ENCODE assay signal across 12 cellular contexts in the genomic region with DNA sequence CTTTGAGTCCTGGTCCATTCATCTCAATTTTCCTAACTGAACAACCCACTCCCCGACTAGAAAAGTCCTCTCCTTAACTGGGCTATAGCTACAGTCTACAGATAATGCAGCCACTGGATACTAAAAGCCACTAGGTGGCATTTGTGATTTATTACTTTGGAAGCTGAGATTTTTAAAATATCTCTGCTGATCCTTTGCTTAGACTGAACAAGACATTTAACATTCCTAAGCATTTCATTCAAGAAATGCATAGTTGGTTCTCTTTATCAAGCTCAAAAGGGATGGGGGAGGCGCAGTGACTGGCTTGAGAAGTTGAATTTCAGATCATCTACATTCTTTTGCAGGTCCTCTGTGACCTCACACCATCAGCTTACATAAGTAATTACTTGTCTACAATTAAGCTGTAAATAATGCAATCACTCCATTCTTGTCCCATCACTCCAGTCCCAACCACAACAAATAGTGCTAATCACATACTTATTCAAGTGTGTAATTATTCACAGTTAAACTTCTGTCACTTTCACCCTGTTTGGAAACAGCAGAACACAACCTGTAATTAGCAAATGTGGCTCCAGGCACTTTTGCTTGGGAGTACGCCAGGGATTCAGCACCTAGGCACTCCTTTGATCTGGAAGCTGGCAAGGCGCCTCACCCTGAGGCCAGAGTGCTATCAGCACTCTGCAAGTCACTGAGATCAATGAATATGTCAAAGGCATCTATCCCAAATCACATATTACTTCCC.
DNase-seq lines count a peak whose midpoint lies in the region; ATAC-seq, FAIRE-seq and TF ChIP-seq lines count a peak whose summit lies in the region.
"Had no signal": no experiment of that assay in that cellular context is flagged by ENCODE, and none has a peak within 500 bp of the region (broad histone marks: within the 10 kb centered on the region; RNA-seq: fewer than 3 reads in every experiment).

No MANE protein-coding gene starts in this region.

- H3K27ac ChIP-seq in H9 (ENCODE audit: insufficient read length, low read depth, low read length) = no peak overlapping the region
- no peak overlapping the region for H3K27ac ChIP-seq in esophagus muscularis mucosa (replicated peaks in 1 of 4)
- H3K27ac ChIP-seq in pancreas = no peak overlapping the region

- peak; percentile 34 for DNase-seq in H9
- DNase-seq in NCI-H460 (ENCODE audit: extremely low read depth, low read depth) = peak; percentile 15
- DNase-seq in esophagus muscularis mucosa (ENCODE audit: extremely low spot score) = no peak
- peak in 1 of 6 donors; percentile 22 for DNase-seq in pancreas
- DNase-seq in activated T-helper 1 cell treated with anti-CD3 and anti-CD28 coated beads, Interleukin-12 subunit alpha, Interleukin-12 subunit beta, Interleukin-2, Interleukin-4 antibody, amounts not matched to agents 30 ng/mL and 10 ng/mL and 1 ng/mL, durations not matched to agents 14 hours and 24 hours and 36 hours (ENCODE audit: low spot score) = no peak
- DNase-seq: activated T-cell treated with anti-CD3 and anti-CD28 coated beads, Interleukin-2, amount 50 U/mL, for 4 hours; stimulated activated naive CD8-positive, alpha-beta T cell treated with anti-CD3 and anti-CD28 coated beads, Interleukin-15, amount 100 ng/mL, for 72 hours had no signal

- H3K9me3 Mint-ChIP-seq in H9 = no peaks in the 10 kb centered on the region
- H3K9me3 Mint-ChIP-seq in activated T-helper 1 cell treated with anti-CD3 and anti-CD28 coated beads, Interleukin-12 subunit alpha, Interleukin-12 subunit beta, Interleukin-2, Interleukin-4 antibody, amounts not matched to agents 30 ng/mL and 10 ng/mL and 1 ng/mL, durations not matched to agents 14 hours and 24 hours and 36 hours = peaks cover 17% of the 10 kb centered on the region

- H3K4me1 Mint-ChIP-seq in H9 = peaks cover 29 to 31% of the 10 kb centered on the region in 2 experiments
- no peaks in the 10 kb centered on the region for H3K4me1 Mint-ChIP-seq in activated T-helper 1 cell treated with anti-CD3 and anti-CD28 coated beads, Interleukin-12 subunit alpha, Interleukin-12 subunit beta, Interleukin-2, Interleukin-4 antibody, amounts not matched to agents 30 ng/mL and 10 ng/mL and 1 ng/mL, durations not matched to agents 14 hours and 24 hours and 36 hours (ENCODE audit: low read depth)
- H3K4me1 Mint-ChIP-seq: stimulated activated naive CD8-positive, alpha-beta T cell treated with anti-CD3 and anti-CD28 coated beads, Interleukin-15, amount 100 ng/mL, for 72 hours had no signal

- H3K18ac ChIP-seq in H9 (ENCODE audit: insufficient read length, low read depth, low read length) = no peak overlapping the region

- TF ChIP-seq POLR2A in esophagus muscularis mucosa (IDR thresholded peaks at IDR 0.05; ENCODE audit: low read depth) = no peak

- no peaks in the 10 kb centered on the region for H4K20me1 ChIP-seq in H9 (ENCODE audit: control insufficient read depth, insufficient read depth, insufficient read length)

- H3K79me1 ChIP-seq in H9 (ENCODE audit: insufficient read depth, low read depth, low read length, poor library complexity, severe bottlenecking) = no peaks in the 10 kb centered on the region

- H3K9ac ChIP-seq in H9 (ENCODE audit: extremely low read depth, insufficient read length, low read length) = no peak overlapping the region

- WGBS in H9 (ENCODE audit: extremely low coverage, insufficient read length, low lambda C conversion rate) = no CpG with 5 or more reads among the region's 4 CpGs
- 50% methylated on average over 4 of the region's 4 CpGs for WGBS in esophagus muscularis mucosa
- WGBS in pancreas, 2 donors = 18 to 23% methylated on average over 4 of the region's 4 CpGs

- no peak overlapping the region for H4K91ac ChIP-seq in H9 (ENCODE audit: insufficient read length, low read depth, low read length)

- no peak overlapping the region for H3K56ac ChIP-seq in H9 (ENCODE audit: insufficient read length, low read depth, low read length)

- no peaks in the 10 kb centered on the region for H3K27me3 Mint-ChIP-seq in H9 (ENCODE audit: low read depth)
- H3K27me3 Mint-ChIP-seq in activated T-helper 1 cell treated with anti-CD3 and anti-CD28 coated beads, Interleukin-12 subunit alpha, Interleukin-12 subunit beta, Interleukin-2, Interleukin-4 antibody, amounts not matched to agents 30 ng/mL and 10 ng/mL and 1 ng/mL, durations not matched to agents 14 hours and 24 hours and 36 hours (ENCODE audit: insufficient read depth) = no peaks in the 10 kb centered on the region
- H3K27me3 Mint-ChIP-seq: stimulated activated naive CD8-positive, alpha-beta T cell treated with anti-CD3 and anti-CD28 coated beads, Interleukin-15, amount 100 ng/mL, for 72 hours had no signal

- no peak overlapping the region for H4K8ac ChIP-seq in H9 (replicated peaks; ENCODE audit: insufficient read length, low read depth, low read length)

- no peak overlapping the region for H3K4me3 ChIP-seq in esophagus muscularis mucosa
- no peak overlapping the region for H3K4me3 ChIP-seq in pancreas
- H3K4me3 ChIP-seq: lung had no signal

- no peak overlapping the region for H4K5ac ChIP-seq in H9 (ENCODE audit: insufficient read length, low read depth, low read length)

- H2AK5ac ChIP-seq in H9 (ENCODE audit: insufficient read length, low read length) = no peak overlapping the region

- ATAC-seq in pancreas = peak in 3 of 4 donors; percentile 52 to 66 (median 56)
- ATAC-seq in HG03135 (IDR thresholded peaks at IDR 0.05; ENCODE audit: unreplicated experiment) = no peak
- ATAC-seq in GM18858 (IDR thresholded peaks at IDR 0.05; ENCODE audit: unreplicated experiment) = no peak
- ATAC-seq in HG03571 (IDR thresholded peaks at IDR 0.05; ENCODE audit: unreplicated experiment) = no peak
- ATAC-seq: activated T-cell treated with anti-CD3 and anti-CD28 coated beads, Interleukin-2, amount 50 U/mL, for 4 hours; stimulated activated naive CD8-positive, alpha-beta T cell treated with anti-CD3 and anti-CD28 coated beads, Interleukin-15, amount 100 ng/mL, for 72 hours had no signal

- no peak overlapping the region for H2BK20ac ChIP-seq in H9 (ENCODE audit: low read depth, low read length, poor library complexity, severe bottlenecking)

- intact Hi-C loops in esophagus muscularis mucosa (cut with DNase I) (loop anchor here (2.0 to 10.0 kb wide), 3 partner anchors 211 to 591 kb away; no protein-coding TSS in a partner anchor), pancreas (cut with DNase I) (loop anchor here in 1 of 3 donors (10.0 kb wide), 1 partner anchor 591 kb away; no protein-coding TSS in a partner anchor)
- intact Hi-C loops in activated T-helper 1 cell treated with anti-CD3 and anti-CD28 coated beads, Interleukin-12 subunit alpha, Interleukin-12 subunit beta, Interleukin-2, Interleukin-4 antibody, amounts not matched to agents 30 ng/mL and 10 ng/mL and 1 ng/mL, durations not matched to agents 14 hours and 24 hours and 36 hours (cut with micrococcal nuclease) = no loop called here

- no peaks in the 10 kb centered on the region for H3K79me2 ChIP-seq in H9 (ENCODE audit: insufficient read depth, low read length)

- no peak overlapping the region for H2AFZ ChIP-seq in H9 (ENCODE audit: low read length)

- H3K4me2 ChIP-seq in H9 (ENCODE audit: insufficient read depth, insufficient read length, low read length) = no peak overlapping the region

- H3K4me3 Mint-ChIP-seq in H9 = no peak overlapping the region
- H3K4me3 Mint-ChIP-seq in activated T-helper 1 cell treated with anti-CD3 and anti-CD28 coated beads, Interleukin-12 subunit alpha, Interleukin-12 subunit beta, Interleukin-2, Interleukin-4 antibody, amounts not matched to agents 30 ng/mL and 10 ng/mL and 1 ng/mL, durations not matched to agents 14 hours and 24 hours and 36 hours = no peak overlapping the region
- H3K4me3 Mint-ChIP-seq: activated T-cell treated with anti-CD3 and anti-CD28 coated beads, Interleukin-2, amount 50 U/mL, for 4 hours; stimulated activated naive CD8-positive, alpha-beta T cell treated with anti-CD3 and anti-CD28 coated beads, Interleukin-15, amount 100 ng/mL, for 72 hours had no signal

- H3K4me1 ChIP-seq in H9 (ENCODE audit: insufficient read depth, low read length) = peaks cover 9% of the 10 kb centered on the region
- peaks cover 0 to 28% (median 26%) of the 10 kb centered on the region in 4 donors for H3K4me1 ChIP-seq in esophagus muscularis mucosa
- H3K4me1 ChIP-seq in pancreas = no peaks in the 10 kb centered on the region

- no peak for FAIRE-seq in pancreas (lab: Jason Lieb, UNC)
- FAIRE-seq: GM18507 had no signal

- no peak for TF ChIP-seq EP300 in esophagus muscularis mucosa (IDR thresholded peaks at IDR 0.05)

- H3K9me3 ChIP-seq in H9 (ENCODE audit: control insufficient read depth, low read depth, low read length) (no peaks in the 10 kb centered on the region), esophagus muscularis mucosa (no peaks in the 10 kb centered on the region), pancreas (no peaks in the 10 kb centered on the region)

- no peak overlapping the region for H2BK15ac ChIP-seq in H9 (ENCODE audit: low read depth, low read length)

- H2BK5ac ChIP-seq in H9 (ENCODE audit: insufficient read length, low read length) = no peak overlapping the region

- no peak overlapping the region for H3K4ac ChIP-seq in H9 (ENCODE audit: low read depth, low read length)

- H3T11ph ChIP-seq in H9 (ENCODE audit: low read length) = no peak overlapping the region

- H3K23me2 ChIP-seq in H9 (ENCODE audit: insufficient read length, low read depth, low read length, poor library complexity, severe bottlenecking) = no peaks in the 10 kb centered on the region

- H2BK12ac ChIP-seq in H9 (ENCODE audit: insufficient read length, low read depth, low read length) = no peak overlapping the region

- H3K23ac ChIP-seq in H9 (ENCODE audit: insufficient read length, low read depth, low read length) = no peak overlapping the region

- no peaks in the 10 kb centered on the region for H3K36me3 ChIP-seq in esophagus muscularis mucosa
- no peaks in the 10 kb centered on the region for H3K36me3 ChIP-seq in pancreas

- peak; percentile 51; the same call in 2 of the 3 replicates for TF ChIP-seq CTCF in H9 (conservative IDR thresholded peaks at IDR 0.05)
- peak; percentile 38 to 60 (median 45) for TF ChIP-seq CTCF in esophagus muscularis mucosa (IDR thresholded peaks at IDR 0.05)
- TF ChIP-seq CTCF in pancreas (IDR thresholded peaks at IDR 0.05) = no peak

- H3K14ac ChIP-seq in H9 (ENCODE audit: insufficient read depth, low read length) = no peak overlapping the region

- H3K27me3 ChIP-seq in H9 (ENCODE audit: insufficient read depth, low read length) = no peaks in the 10 kb centered on the region
- H3K27me3 ChIP-seq in esophagus muscularis mucosa = no peaks in the 10 kb centered on the region
- no peaks in the 10 kb centered on the region for H3K27me3 ChIP-seq in pancreas

- no peaks in the 10 kb centered on the region for H3K36me3 Mint-ChIP-seq in H9 (ENCODE audit: insufficient read depth in 1 of 3, low read depth in 3 of 3)
- H3K36me3 Mint-ChIP-seq in activated T-helper 1 cell treated with anti-CD3 and anti-CD28 coated beads, Interleukin-12 subunit alpha, Interleukin-12 subunit beta, Interleukin-2, Interleukin-4 antibody, amounts not matched to agents 30 ng/mL and 10 ng/mL and 1 ng/mL, durations not matched to agents 14 hours and 24 hours and 36 hours (ENCODE audit: low read depth) = no peaks in the 10 kb centered on the region

- H2BK120ac ChIP-seq in H9 (ENCODE audit: low read depth, low read length, poor library complexity, severe bottlenecking) = no peak overlapping the region

- peak overlapping the region in 1 of 3 experiments; percentile 56; a peak in 1 of 7 replicates for H3K27ac Mint-ChIP-seq in H9
- no peak overlapping the region for H3K27ac Mint-ChIP-seq in activated T-helper 1 cell treated with anti-CD3 and anti-CD28 coated beads, Interleukin-12 subunit alpha, Interleukin-12 subunit beta, Interleukin-2, Interleukin-4 antibody, amounts not matched to agents 30 ng/mL and 10 ng/mL and 1 ng/mL, durations not matched to agents 14 hours and 24 hours and 36 hours
- H3K27ac Mint-ChIP-seq: stimulated activated naive CD8-positive, alpha-beta T cell treated with anti-CD3 and anti-CD28 coated beads, Interleukin-15, amount 100 ng/mL, for 72 hours had no signal

Comparison
In these comparisons a context has a peak if more than half of its experiments do, and no peak if none do; other contexts are left out.
1. DNase-seq: peak in H9 (single experiment) and NCI-H460 (single experiment); none in esophagus muscularis mucosa (single experiment) and activated T-helper 1 cell treated with anti-CD3 and anti-CD28 coated beads, Interleukin-12 subunit alpha, Interleukin-12 subunit beta, Interleukin-2, Interleukin-4 antibody, amounts not matched to agents 30 ng/mL and 10 ng/mL and 1 ng/mL, durations not matched to agents 14 hours and 24 hours and 36 hours (single experiment).
2. CTCF ChIP-seq: peak in H9 (single experiment) and esophagus muscularis mucosa (3 of 3); none in pancreas (0 of 4).
3. ATAC-seq: peak in pancreas (3 of 4); none in HG03135 (single experiment), GM18858 (single experiment) and HG03571 (single experiment).